ENCODE assay signal across 2 cellular contexts in the genomic region with DNA sequence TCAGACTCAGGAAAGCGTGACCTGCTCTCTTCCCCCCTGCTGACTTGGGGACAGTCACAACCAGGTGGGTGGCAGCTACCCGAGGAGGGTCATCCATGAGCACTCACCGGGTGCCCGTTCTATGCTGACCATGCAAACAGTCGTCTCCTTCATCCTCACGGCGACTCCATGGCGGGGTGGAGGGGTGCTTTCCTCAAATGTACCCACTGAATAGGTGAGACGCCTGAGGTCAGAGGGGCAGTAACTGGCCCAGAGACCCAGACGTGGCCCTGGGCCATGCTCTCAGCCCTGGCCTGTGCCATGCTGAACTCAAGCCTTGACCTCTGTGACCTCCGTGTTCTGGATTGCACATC.
TF ChIP-seq lines count a peak whose summit lies in the region.

No MANE protein-coding gene starts in this region.

TF ChIP-seq in SK-N-SH, 30 proteins besides CTCF, POLR2A, EP300 and RAD21:
- TF ChIP-seq FOSL2 (IDR thresholded peaks at IDR 0.05; ENCODE audit: borderline replicate concordance, low read depth), result no peak
- TF ChIP-seq, protein P1, sequence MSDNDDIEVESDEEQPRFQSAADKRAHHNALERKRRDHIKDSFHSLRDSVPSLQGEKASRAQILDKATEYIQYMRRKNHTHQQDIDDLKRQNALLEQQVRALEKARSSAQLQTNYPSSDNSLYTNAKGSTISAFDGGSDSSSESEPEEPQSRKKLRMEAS (IDR thresholded peaks at IDR 0.05; ENCODE audit: low read depth), result no peak
- TF ChIP-seq FOXJ3 (CRISPR knock-in tag; IDR thresholded peaks at IDR 0.05), result no peak

TF ChIP-seq in SK-N-SH treated with all-trans-retinoic acid at 6 μM for 48 hours, 23 proteins besides CTCF, POLR2A, EP300 and RAD21:
- TF ChIP-seq, protein P2, sequence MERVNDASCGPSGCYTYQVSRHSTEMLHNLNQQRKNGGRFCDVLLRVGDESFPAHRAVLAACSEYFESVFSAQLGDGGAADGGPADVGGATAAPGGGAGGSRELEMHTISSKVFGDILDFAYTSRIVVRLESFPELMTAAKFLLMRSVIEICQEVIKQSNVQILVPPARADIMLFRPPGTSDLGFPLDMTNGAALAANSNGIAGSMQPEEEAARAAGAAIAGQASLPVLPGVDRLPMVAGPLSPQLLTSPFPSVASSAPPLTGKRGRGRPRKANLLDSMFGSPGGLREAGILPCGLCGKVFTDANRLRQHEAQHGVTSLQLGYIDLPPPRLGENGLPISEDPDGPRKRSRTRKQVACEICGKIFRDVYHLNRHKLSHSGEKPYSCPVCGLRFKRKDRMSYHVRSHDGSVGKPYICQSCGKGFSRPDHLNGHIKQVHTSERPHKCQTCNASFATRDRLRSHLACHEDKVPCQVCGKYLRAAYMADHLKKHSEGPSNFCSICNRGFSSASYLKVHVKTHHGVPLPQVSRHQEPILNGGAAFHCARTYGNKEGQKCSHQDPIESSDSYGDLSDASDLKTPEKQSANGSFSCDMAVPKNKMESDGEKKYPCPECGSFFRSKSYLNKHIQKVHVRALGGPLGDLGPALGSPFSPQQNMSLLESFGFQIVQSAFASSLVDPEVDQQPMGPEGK (CRISPR knock-in tag; IDR thresholded peaks at IDR 0.05; ENCODE audit: borderline replicate concordance), result no peak
- TF ChIP-seq ZNF8 (CRISPR knock-in tag; IDR thresholded peaks at IDR 0.05), result no peak
- no peak for TF ChIP-seq RARB (CRISPR knock-in tag; IDR thresholded peaks at IDR 0.05)
- no peak for TF ChIP-seq ZNF565 (CRISPR knock-in tag; conservative IDR thresholded peaks at IDR 0.05; ENCODE audit: low read depth)
- no peak for TF ChIP-seq ESRRG (CRISPR knock-in tag; IDR thresholded peaks at IDR 0.05)
- no peak for TF ChIP-seq BACH2 (CRISPR knock-in tag; IDR thresholded peaks at IDR 0.05; ENCODE audit: borderline replicate concordance)
- TF ChIP-seq, protein P3, sequence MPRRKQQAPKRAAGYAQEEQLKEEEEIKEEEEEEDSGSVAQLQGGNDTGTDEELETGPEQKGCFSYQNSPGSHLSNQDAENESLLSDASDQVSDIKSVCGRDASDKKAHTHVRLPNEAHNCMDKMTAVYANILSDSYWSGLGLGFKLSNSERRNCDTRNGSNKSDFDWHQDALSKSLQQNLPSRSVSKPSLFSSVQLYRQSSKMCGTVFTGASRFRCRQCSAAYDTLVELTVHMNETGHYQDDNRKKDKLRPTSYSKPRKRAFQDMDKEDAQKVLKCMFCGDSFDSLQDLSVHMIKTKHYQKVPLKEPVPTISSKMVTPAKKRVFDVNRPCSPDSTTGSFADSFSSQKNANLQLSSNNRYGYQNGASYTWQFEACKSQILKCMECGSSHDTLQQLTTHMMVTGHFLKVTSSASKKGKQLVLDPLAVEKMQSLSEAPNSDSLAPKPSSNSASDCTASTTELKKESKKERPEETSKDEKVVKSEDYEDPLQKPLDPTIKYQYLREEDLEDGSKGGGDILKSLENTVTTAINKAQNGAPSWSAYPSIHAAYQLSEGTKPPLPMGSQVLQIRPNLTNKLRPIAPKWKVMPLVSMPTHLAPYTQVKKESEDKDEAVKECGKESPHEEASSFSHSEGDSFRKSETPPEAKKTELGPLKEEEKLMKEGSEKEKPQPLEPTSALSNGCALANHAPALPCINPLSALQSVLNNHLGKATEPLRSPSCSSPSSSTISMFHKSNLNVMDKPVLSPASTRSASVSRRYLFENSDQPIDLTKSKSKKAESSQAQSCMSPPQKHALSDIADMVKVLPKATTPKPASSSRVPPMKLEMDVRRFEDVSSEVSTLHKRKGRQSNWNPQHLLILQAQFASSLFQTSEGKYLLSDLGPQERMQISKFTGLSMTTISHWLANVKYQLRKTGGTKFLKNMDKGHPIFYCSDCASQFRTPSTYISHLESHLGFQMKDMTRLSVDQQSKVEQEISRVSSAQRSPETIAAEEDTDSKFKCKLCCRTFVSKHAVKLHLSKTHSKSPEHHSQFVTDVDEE (CRISPR knock-in tag; IDR thresholded peaks at IDR 0.05), result no peak
- TF ChIP-seq, protein P4, sequence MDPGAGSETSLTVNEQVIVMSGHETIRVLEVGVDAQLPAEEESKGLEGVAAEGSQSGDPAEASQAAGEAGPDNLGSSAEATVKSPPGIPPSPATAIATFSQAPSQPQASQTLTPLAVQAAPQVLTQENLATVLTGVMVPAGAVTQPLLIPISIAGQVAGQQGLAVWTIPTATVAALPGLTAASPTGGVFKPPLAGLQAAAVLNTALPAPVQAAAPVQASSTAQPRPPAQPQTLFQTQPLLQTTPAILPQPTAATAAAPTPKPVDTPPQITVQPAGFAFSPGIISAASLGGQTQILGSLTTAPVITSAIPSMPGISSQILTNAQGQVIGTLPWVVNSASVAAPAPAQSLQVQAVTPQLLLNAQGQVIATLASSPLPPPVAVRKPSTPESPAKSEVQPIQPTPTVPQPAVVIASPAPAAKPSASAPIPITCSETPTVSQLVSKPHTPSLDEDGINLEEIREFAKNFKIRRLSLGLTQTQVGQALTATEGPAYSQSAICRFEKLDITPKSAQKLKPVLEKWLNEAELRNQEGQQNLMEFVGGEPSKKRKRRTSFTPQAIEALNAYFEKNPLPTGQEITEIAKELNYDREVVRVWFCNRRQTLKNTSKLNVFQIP (CRISPR knock-in tag; IDR thresholded peaks at IDR 0.05; ENCODE audit: borderline replicate concordance, low read depth), result no peak
- no peak for TF ChIP-seq SNAI2 (CRISPR knock-in tag; IDR thresholded peaks at IDR 0.05)
- TF ChIP-seq ISL1 (CRISPR knock-in tag; IDR thresholded peaks at IDR 0.05), result no peak
- no peak for TF ChIP-seq GLIS3 (CRISPR knock-in tag; IDR thresholded peaks at IDR 0.05)
- no peak for TF ChIP-seq ZFP3 (CRISPR knock-in tag; IDR thresholded peaks at IDR 0.05)
- TF ChIP-seq OSR1 (CRISPR knock-in tag; IDR thresholded peaks at IDR 0.05), result no peak
- TF ChIP-seq, protein P5, sequence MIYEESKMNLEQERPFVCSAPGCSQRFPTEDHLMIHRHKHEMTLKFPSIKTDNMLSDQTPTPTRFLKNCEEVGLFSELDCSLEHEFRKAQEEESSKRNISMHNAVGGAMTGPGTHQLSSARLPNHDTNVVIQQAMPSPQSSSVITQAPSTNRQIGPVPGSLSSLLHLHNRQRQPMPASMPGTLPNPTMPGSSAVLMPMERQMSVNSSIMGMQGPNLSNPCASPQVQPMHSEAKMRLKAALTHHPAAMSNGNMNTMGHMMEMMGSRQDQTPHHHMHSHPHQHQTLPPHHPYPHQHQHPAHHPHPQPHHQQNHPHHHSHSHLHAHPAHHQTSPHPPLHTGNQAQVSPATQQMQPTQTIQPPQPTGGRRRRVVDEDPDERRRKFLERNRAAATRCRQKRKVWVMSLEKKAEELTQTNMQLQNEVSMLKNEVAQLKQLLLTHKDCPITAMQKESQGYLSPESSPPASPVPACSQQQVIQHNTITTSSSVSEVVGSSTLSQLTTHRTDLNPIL (CRISPR knock-in tag; IDR thresholded peaks at IDR 0.05; ENCODE audit: low read depth), result no peak
- TF ChIP-seq ZFP30 (CRISPR knock-in tag; IDR thresholded peaks at IDR 0.05), result no peak
- TF ChIP-seq, protein P6, sequence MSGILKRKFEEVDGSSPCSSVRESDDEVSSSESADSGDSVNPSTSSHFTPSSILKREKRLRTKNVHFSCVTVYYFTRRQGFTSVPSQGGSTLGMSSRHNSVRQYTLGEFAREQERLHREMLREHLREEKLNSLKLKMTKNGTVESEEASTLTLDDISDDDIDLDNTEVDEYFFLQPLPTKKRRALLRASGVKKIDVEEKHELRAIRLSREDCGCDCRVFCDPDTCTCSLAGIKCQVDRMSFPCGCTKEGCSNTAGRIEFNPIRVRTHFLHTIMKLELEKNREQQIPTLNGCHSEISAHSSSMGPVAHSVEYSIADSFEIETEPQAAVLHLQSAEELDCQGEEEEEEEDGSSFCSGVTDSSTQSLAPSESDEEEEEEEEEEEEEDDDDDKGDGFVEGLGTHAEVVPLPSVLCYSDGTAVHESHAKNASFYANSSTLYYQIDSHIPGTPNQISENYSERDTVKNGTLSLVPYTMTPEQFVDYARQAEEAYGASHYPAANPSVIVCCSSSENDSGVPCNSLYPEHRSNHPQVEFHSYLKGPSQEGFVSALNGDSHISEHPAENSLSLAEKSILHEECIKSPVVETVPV (CRISPR knock-in tag; IDR thresholded peaks at IDR 0.05), result no peak
